In the genomic region with DNA sequence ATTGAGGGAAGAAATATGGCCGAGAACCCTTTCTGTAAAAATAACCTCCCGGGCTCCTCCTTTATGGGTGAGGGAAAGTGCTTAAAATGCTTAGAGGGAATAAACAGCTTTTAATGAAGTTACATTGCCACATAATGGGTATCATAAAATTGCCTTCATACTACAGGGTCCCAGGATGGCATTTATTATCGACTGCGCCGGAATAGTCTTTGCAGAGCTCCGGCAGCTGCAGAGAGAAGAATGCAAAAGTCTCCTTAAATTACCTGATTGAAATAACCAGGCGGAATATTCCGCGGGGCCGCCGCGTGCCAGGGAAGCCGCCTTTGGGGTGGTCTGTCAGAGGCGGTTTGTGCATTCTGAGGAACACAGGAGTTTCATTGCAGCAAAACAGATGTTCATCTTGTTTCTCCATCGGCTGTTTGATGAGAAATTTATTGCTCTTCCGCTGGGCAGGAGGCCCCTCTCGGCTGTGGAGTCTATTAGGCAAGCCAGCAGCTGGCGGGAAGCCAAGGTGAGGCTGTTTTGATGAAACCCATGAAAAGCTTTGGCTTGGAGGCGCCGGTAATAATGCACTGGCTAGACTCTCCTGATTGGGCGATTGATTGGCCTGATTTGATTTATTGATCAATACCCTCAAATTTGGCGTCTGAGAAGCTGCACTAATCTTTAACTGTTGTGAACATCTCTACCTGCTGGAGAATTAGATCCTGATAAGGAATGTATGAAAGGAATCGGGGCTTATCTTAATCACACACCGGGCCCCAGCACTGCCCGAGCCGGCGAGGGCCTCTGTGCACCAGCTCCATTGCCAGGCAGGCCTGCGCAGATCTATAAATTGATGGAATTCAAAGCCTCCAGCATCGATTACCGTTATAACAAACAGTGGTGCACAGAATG, we compare ENCODE assay signal across 10 cellular contexts.
DNase-seq lines count a peak whose midpoint lies in the region; ATAC-seq and TF ChIP-seq lines count a peak whose summit lies in the region.
"Had no signal": no experiment of that assay in that cellular context is flagged by ENCODE, and none has a peak within 500 bp of the region (broad histone marks: within the 10 kb centered on the region; RNA-seq: fewer than 3 reads in every experiment).

No MANE protein-coding gene starts in this region.

- H3K4me3 ChIP-seq in cardiac fibroblast (replicated peaks in 1 of 2; ENCODE audit: low read depth in 2 of 2, low read length in 2 of 2), result no peak overlapping the region

- CTCF ChIA-PET in GM10248 (lab: Yijun Ruan, JAX), result no interaction called here

- POLR2A ChIA-PET in GM10248 (lab: Yijun Ruan, JAX), result interaction anchor here (0.7 kb wide), 1 partner anchor 1559 kb away, joined by 4 read pairs; no protein-coding TSS in a partner anchor

- DNase-seq in DMS153 treated with DMSO at 0.1 percent for 48 hours (lab: John Stamatoyannopoulos, UW; ENCODE audit: unreplicated experiment) (peak; percentile 70), NCI-H2171 treated with DMSO at 0.1 percent for 48 hours (lab: John Stamatoyannopoulos, UW) (peak; percentile 95), cardiac fibroblast (ENCODE audit: low read depth in 2 of 2) (peak; percentile 18 to 60), occipital lobe (lab: John Stamatoyannopoulos, UW) (peak; percentile 35), GM10248 (ENCODE audit: extremely low spot score) (no peak), GM03348 (ENCODE audit: low spot score) (no peak), activated gamma-delta T cell treated with Interleukin-2 at 50 U/mL for 16 hours (no peak)
- DNase-seq: GOT3 had no signal

- TF ChIP-seq CTCF in cardiac fibroblast (IDR thresholded peaks at IDR 0.05; ENCODE audit: low read depth, low read length), result no peak
- TF ChIP-seq CTCF in GM10248 (IDR thresholded peaks at IDR 0.05; ENCODE audit: control extremely low read depth, extremely low read depth, low read depth, missing control alignments), result no peak

- ATAC-seq in GM18868 (IDR thresholded peaks at IDR 0.05; ENCODE audit: unreplicated experiment), result no peak
- ATAC-seq: naive thymus-derived CD4-positive, alpha-beta T cell had no signal

Comparison
In these comparisons a context has a peak if more than half of its experiments do, and no peak if none do; other contexts are left out.
1. DNase-seq: peak in DMS153 treated with DMSO at 0.1 percent for 48 hours (single experiment), NCI-H2171 treated with DMSO at 0.1 percent for 48 hours (single experiment), cardiac fibroblast (2 of 2) and occipital lobe (single experiment); none in GM10248 (single experiment), GM03348 (single experiment) and activated gamma-delta T cell treated with Interleukin-2 at 50 U/mL for 16 hours (single experiment).